Comparison of ENCODE assay signal across 1 cellular context in the genomic region with DNA sequence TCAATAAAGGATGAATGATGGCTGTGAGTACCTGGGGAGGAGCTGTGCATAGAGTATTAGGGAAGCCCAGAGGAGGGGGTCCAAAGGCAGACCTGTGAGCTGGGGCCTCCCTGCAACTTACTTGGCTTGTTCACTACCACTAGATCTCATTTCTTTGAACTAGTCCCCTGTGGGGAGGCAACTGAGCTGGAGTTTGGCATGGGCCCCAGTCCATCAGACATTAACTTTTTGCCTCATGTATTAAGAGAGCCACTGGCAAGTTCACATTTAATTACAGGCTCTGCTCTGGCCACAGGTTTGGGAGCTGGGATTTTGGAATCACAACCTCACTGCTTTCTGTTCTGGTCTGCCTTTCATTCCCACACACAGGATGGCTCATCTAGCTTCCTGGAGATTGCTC.
TF ChIP-seq lines count a peak whose summit lies in the region.

No MANE protein-coding gene starts in this region.

TF ChIP-seq in GM23338, 12 proteins besides CTCF, POLR2A, EP300 and RAD21 (continued from another document):
- TF ChIP-seq, protein P1, sequence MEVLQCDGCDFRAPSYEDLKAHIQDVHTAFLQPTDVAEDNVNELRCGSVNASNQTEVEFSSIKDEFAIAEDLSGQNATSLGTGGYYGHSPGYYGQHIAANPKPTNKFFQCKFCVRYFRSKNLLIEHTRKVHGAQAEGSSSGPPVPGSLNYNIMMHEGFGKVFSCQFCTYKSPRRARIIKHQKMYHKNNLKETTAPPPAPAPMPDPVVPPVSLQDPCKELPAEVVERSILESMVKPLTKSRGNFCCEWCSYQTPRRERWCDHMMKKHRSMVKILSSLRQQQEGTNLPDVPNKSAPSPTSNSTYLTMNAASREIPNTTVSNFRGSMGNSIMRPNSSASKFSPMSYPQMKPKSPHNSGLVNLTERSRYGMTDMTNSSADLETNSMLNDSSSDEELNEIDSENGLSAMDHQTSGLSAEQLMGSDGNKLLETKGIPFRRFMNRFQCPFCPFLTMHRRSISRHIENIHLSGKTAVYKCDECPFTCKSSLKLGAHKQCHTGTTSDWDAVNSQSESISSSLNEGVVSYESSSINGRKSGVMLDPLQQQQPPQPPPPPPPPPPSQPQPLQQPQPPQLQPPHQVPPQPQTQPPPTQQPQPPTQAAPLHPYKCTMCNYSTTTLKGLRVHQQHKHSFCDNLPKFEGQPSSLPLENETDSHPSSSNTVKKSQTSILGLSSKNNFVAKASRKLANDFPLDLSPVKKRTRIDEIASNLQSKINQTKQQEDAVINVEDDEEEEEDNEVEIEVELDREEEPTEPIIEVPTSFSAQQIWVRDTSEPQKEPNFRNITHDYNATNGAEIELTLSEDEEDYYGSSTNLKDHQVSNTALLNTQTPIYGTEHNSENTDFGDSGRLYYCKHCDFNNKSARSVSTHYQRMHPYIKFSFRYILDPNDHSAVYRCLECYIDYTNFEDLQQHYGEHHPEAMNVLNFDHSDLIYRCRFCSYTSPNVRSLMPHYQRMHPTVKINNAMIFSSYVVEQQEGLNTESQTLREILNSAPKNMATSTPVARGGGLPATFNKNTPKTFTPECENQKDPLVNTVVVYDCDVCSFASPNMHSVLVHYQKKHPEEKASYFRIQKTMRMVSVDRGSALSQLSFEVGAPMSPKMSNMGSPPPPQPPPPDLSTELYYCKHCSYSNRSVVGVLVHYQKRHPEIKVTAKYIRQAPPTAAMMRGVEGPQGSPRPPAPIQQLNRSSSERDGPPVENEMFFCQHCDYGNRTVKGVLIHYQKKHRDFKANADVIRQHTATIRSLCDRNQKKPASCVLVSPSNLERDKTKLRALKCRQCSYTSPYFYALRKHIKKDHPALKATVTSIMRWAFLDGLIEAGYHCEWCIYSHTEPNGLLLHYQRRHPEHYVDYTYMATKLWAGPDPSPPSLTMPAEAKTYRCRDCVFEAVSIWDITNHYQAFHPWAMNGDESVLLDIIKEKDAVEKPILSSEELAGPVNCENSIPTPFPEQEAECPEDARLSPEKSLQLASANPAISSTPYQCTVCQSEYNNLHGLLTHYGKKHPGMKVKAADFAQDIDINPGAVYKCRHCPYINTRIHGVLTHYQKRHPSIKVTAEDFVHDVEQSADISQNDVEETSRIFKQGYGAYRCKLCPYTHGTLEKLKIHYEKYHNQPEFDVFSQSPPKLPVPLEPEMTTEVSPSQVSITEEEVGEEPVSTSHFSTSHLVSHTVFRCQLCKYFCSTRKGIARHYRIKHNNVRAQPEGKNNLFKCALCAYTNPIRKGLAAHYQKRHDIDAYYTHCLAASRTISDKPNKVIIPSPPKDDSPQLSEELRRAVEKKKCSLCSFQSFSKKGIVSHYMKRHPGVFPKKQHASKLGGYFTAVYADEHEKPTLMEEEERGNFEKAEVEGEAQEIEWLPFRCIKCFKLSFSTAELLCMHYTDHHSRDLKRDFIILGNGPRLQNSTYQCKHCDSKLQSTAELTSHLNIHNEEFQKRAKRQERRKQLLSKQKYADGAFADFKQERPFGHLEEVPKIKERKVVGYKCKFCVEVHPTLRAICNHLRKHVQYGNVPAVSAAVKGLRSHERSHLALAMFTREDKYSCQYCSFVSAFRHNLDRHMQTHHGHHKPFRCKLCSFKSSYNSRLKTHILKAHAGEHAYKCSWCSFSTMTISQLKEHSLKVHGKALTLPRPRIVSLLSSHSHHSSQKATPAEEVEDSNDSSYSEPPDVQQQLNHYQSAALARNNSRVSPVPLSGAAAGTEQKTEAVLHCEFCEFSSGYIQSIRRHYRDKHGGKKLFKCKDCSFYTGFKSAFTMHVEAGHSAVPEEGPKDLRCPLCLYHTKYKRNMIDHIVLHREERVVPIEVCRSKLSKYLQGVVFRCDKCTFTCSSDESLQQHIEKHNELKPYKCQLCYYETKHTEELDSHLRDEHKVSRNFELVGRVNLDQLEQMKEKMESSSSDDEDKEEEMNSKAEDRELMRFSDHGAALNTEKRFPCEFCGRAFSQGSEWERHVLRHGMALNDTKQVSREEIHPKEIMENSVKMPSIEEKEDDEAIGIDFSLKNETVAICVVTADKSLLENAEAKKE (CRISPR knock-in tag; IDR thresholded peaks at IDR 0.05): no peak
